ENCODE assay signal across 32 cellular contexts in the genomic region with DNA sequence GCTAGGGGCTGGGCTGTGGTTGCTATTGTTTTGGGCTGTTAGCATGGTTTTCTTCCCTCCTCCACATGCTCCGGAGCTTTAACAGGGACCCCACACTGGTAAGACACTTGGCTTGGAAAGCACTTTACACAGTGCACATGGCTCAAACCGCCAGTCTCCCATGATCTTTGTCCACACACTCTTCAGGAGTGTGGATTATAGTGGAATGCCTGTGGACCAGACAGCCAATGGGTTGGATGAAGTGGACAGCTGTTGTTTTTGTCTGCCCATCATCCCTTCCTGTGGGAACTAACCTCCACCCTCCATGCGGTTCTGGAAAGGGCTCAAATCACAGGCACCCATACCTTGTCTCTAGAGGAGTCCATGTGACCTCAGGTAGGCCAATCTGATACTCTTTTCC. TPM values are rescaled to one million over a fixed set of nuclear protein-coding genes. Genes with fewer than 3 reads are reported as not detected.
"Had no signal": no experiment of that assay in that cellular context is flagged by ENCODE, and none has a peak within 500 bp of the region (broad histone marks: within the 10 kb centered on the region; RNA-seq: fewer than 3 reads in every experiment).

No MANE protein-coding gene starts in this region.

- DNase-seq: activated CD4-positive, alpha-beta memory T cell treated with anti-CD3 and anti-CD28 coated beads for 36 hours; activated CD4-positive, alpha-beta T cell treated with anti-CD3 and anti-CD28 coated beads for 36 hours; activated CD4-positive, alpha-beta T cell treated with anti-CD3 and anti-CD28 coated beads, Interleukin-2, amount 10 ng/mL, durations not matched to agents 24 days and 14 days; activated CD4-positive, CD25-positive, alpha-beta regulatory T cell; activated CD4-positive, CD25-positive, alpha-beta regulatory T cell treated with anti-CD3 and anti-CD28 coated beads, Interleukin-2, amount 50 U/mL, for 72 hours; activated CD8-positive, alpha-beta memory T cell treated with anti-CD3 and anti-CD28 coated beads, Interleukin-2, amount 10 ng/mL, durations not matched to agents 7 days and 5 days; activated CD8-positive, alpha-beta memory T cell treated with anti-CD3 and anti-CD28 coated beads, Interleukin-2, amount 50 U/mL, for 4 hours; activated CD8-positive, alpha-beta T cell treated with anti-CD3 and anti-CD28 coated beads, Interleukin-2, amount 10 ng/mL, durations not matched to agents 7 days and 5 days; activated effector memory CD4-positive, alpha-beta T cell treated with anti-CD3 and anti-CD28 coated beads, Interleukin-2, amount 50 U/mL, for 16 hours; activated naive CD4-positive, alpha-beta T cell treated with anti-CD3 and anti-CD28 coated beads for 36 hours; activated naive CD8-positive, alpha-beta T cell treated with anti-CD3 and anti-CD28 coated beads for 36 hours; activated T-cell treated with anti-CD3 and anti-CD28 coated beads, Interleukin-2, amount 50 U/mL, for 1 hour; activated T-cell treated with anti-CD3 and anti-CD28 coated beads, Interleukin-2, amount 50 U/mL, for 48 hours; central memory CD4-positive, alpha-beta T cell; cerebellar nuclear complex; dorsolateral prefrontal cortex; effector memory CD4-positive, alpha-beta T cell; endodermal cell; foreskin keratinocyte; gastrocnemius medialis; glutamatergic neuron; heart left ventricle; T-helper 2 cell had no signal

- ATAC-seq: activated CD4-positive, alpha-beta T cell treated with anti-CD3 and anti-CD28 coated beads for 36 hours; activated CD8-positive, alpha-beta memory T cell treated with anti-CD3 and anti-CD28 coated beads, Interleukin-2, amount 10 ng/mL, durations not matched to agents 7 days and 5 days; activated CD8-positive, alpha-beta T cell treated with anti-CD3 and anti-CD28 coated beads, Interleukin-2, amount 10 ng/mL, durations not matched to agents 7 days and 5 days; esophagus mucosa; foreskin keratinocyte; gastrocnemius medialis had no signal

- H3K36me3 ChIP-seq: ascending aorta, breast epithelium, cardiac muscle cell, gastrocnemius medialis, heart left ventricle had no signal

- H3K27me3 ChIP-seq: ascending aorta, cardiac muscle cell, gastrocnemius medialis had no signal

- H3K27ac ChIP-seq: ascending aorta, breast epithelium, cardiac muscle cell, coronary artery, dorsolateral prefrontal cortex, foreskin keratinocyte, gastrocnemius medialis, heart left ventricle had no signal

- H3K9me3 ChIP-seq: ascending aorta, breast epithelium, gastrocnemius medialis, heart left ventricle had no signal

- H3K4me1 ChIP-seq: ascending aorta, breast epithelium had no signal

- H3K4me3 ChIP-seq: ascending aorta, breast epithelium, cardiac muscle cell, coronary artery, dorsolateral prefrontal cortex, gastrocnemius medialis, heart left ventricle had no signal

RNA-seq across cellular contexts. Expression of gene PAQR9, which starts 10.0 kb away (rescaled TPM):
- total RNA-seq: activated CD4-positive, alpha-beta memory T cell treated with anti-CD3 and anti-CD28 coated beads for 36 hours; activated CD4-positive, alpha-beta T cell treated with anti-CD3 and anti-CD28 coated beads for 36 hours; activated CD4-positive, alpha-beta T cell treated with anti-CD3 and anti-CD28 coated beads, Interleukin-2, amount 10 ng/mL, durations not matched to agents 24 days and 14 days; activated CD8-positive, alpha-beta memory T cell treated with anti-CD3 and anti-CD28 coated beads for 36 hours; activated CD8-positive, alpha-beta memory T cell treated with anti-CD3 and anti-CD28 coated beads, Interleukin-2, amount 10 ng/mL, durations not matched to agents 7 days and 5 days; activated CD8-positive, alpha-beta T cell treated with anti-CD3 and anti-CD28 coated beads, Interleukin-2, amount 10 ng/mL, durations not matched to agents 7 days and 5 days; activated naive CD4-positive, alpha-beta T cell treated with anti-CD3 and anti-CD28 coated beads for 36 hours; activated naive CD8-positive, alpha-beta T cell treated with anti-CD3 and anti-CD28 coated beads for 36 hours; activated T-helper 1 cell treated with anti-CD3 and anti-CD28 coated beads, Interleukin-12 subunit alpha, Interleukin-12 subunit beta, Interleukin-2, Interleukin-4 antibody, amounts not matched to agents 30 ng/mL and 10 ng/mL and 1 ng/mL, durations not matched to agents 14 hours and 24 hours and 36 hours; activated T-helper 2 cell treated with anti-CD3 and anti-CD28 coated beads, Interferon-gamma antibody, Interleukin-2, Interleukin-4, amounts not matched to agents 10 μg/mL and 5 μg/mL and 100 μg/mL, durations not matched to agents 14 hours and 24 hours and 36 hours; ascending aorta; breast epithelium; esophagus mucosa; foreskin keratinocyte; T-helper 1 cell treated with Interleukin-12 subunit alpha and Interleukin-12 subunit beta and Interleukin-4 antibody, amounts not matched to agents 30 ng/mL and 1 ng/mL, for 36 hours had no signal
- polyA plus RNA-seq: foreskin keratinocyte had no signal
